ENCODE assay signal across 11 cellular contexts in the genomic region with DNA sequence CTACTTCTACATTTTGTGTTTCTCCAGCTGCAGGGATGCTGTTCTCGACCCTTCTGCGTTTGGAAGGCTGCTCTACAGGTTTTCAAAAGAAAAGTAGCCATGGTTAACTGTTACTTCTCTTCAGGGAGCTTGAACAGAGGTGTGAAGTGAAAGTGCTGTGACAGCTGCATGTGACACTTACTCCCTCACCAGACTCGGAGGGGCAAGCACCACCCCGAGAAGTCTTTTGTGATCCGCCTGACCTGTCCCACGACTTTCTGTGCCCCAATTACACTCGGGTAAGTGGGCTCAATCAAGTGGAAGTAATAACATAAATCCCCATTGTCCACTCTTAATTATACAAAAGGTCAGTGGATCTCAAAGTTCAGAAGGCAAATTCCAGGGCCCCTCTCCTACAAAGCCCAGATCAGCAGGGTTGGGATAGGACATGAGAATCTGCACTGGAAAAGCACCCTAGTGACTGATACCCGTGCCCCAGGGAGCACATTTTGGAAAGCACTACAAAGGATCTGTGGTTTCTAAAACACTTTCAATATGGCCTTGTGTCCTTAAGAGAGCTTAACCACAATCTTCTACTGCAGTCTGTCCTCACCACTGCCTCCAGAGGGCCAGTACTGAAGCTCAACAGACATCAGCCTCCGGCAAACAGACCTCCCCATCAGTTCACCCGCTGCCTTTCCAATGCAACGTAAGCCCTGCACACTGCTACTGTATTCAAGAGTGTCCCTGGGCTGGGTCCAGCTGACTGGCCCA. TPM values are rescaled to one million over a fixed set of nuclear protein-coding genes. Genes with fewer than 3 reads are reported as not detected.
DNase-seq lines count a peak whose midpoint lies in the region; ATAC-seq lines count a peak whose summit lies in the region.
"Had no signal": no experiment of that assay in that cellular context is flagged by ENCODE, and none has a peak within 500 bp of the region (broad histone marks: within the 10 kb centered on the region; RNA-seq: fewer than 3 reads in every experiment).

No MANE protein-coding gene starts in this region.

- H3K27me3 Mint-ChIP-seq in activated T-cell treated with anti-CD3 and anti-CD28 coated beads, Interleukin-2, amount 50 U/mL, for 72 hours (ENCODE audit: low read depth) = no peaks in the 10 kb centered on the region
- H3K27me3 Mint-ChIP-seq: activated CD4-positive, alpha-beta T cell treated with anti-CD3 and anti-CD28 coated beads, Interleukin-2, amount 10 ng/mL, durations not matched to agents 24 days and 14 days had no signal

- H3K9me3 Mint-ChIP-seq in activated T-cell treated with anti-CD3 and anti-CD28 coated beads, Interleukin-2, amount 50 U/mL, for 72 hours = no peaks in the 10 kb centered on the region
- H3K9me3 Mint-ChIP-seq: activated CD4-positive, alpha-beta T cell treated with anti-CD3 and anti-CD28 coated beads, Interleukin-2, amount 10 ng/mL, durations not matched to agents 24 days and 14 days had no signal

- ATAC-seq in activated T-cell treated with anti-CD3 and anti-CD28 coated beads, Interleukin-2, amount 50 U/mL, for 72 hours (replicated peaks in 1 of 2) = no peak
- ATAC-seq in sciatic nerve (peak; percentile 28), GM21825 (IDR thresholded peaks at IDR 0.05; ENCODE audit: unreplicated experiment) (no peak), HG02852 (IDR thresholded peaks at IDR 0.05; ENCODE audit: unreplicated experiment) (no peak)
- ATAC-seq: body of pancreas had no signal

- H3K4me3 Mint-ChIP-seq in activated T-cell treated with anti-CD3 and anti-CD28 coated beads, Interleukin-2, amount 50 U/mL, for 72 hours = no peak overlapping the region
- H3K4me3 Mint-ChIP-seq: activated CD4-positive, alpha-beta T cell treated with anti-CD3 and anti-CD28 coated beads, Interleukin-2, amount 10 ng/mL, durations not matched to agents 24 days and 14 days had no signal

- DNase-seq in activated T-cell treated with anti-CD3 and anti-CD28 coated beads, Interleukin-2, amount 50 U/mL, for 72 hours = no peak
- no peak for DNase-seq in activated T-cell treated with anti-CD3 and anti-CD28 coated beads, Interleukin-2, amount 50 U/mL, for 1 hour
- DNase-seq in NCI-H2107 (lab: John Stamatoyannopoulos, UW) = peak; percentile 46
- peak; percentile 80 for DNase-seq in ecto neural progenitor cell (ENCODE audit: low spot score)
- peak; percentile 44 for DNase-seq in sciatic nerve (ENCODE audit: low spot score)
- DNase-seq in NCI-H2081 (lab: John Stamatoyannopoulos, UW) = no peak
- DNase-seq: activated CD4-positive, alpha-beta T cell treated with anti-CD3 and anti-CD28 coated beads, Interleukin-2, amount 10 ng/mL, durations not matched to agents 24 days and 14 days; body of pancreas; occipital lobe had no signal

- intact Hi-C loops in sciatic nerve (cut with DNase I) = no loop called here

- peaks cover 21 to 46% of the 10 kb centered on the region in 2 donors for H3K36me3 Mint-ChIP-seq in activated T-cell treated with anti-CD3 and anti-CD28 coated beads, Interleukin-2, amount 50 U/mL, for 72 hours (ENCODE audit: insufficient read depth in 2 of 2)

- H3K27ac Mint-ChIP-seq in activated T-cell treated with anti-CD3 and anti-CD28 coated beads, Interleukin-2, amount 50 U/mL, for 72 hours = peak overlapping the region; percentile 23
- H3K27ac Mint-ChIP-seq: activated CD4-positive, alpha-beta T cell treated with anti-CD3 and anti-CD28 coated beads, Interleukin-2, amount 10 ng/mL, durations not matched to agents 24 days and 14 days had no signal

- H3K4me1 Mint-ChIP-seq in activated T-cell treated with anti-CD3 and anti-CD28 coated beads, Interleukin-2, amount 50 U/mL, for 72 hours (ENCODE audit: low read depth) = no peaks in the 10 kb centered on the region

RNA-seq across cellular contexts. Expression of a gene that starts 11.6 kb away (rescaled TPM):
- total RNA-seq in activated T-cell treated with anti-CD3 and anti-CD28 coated beads, Interleukin-2, amount 50 U/mL, for 72 hours = 1 to 10 TPM; 4.0 to 7.7 TPM
- 8.2 TPM for total RNA-seq in sciatic nerve

RNA-seq across cellular contexts. Expression of a gene that starts 34.3 kb away (rescaled TPM):
- 10 to 100 TPM; 75.7 to 78.8 TPM for total RNA-seq in activated T-cell treated with anti-CD3 and anti-CD28 coated beads, Interleukin-2, amount 50 U/mL, for 72 hours
- 56.4 TPM for total RNA-seq in sciatic nerve

RNA-seq across cellular contexts. Expression of a gene that starts 35.7 kb away (rescaled TPM):
- 100 to 1,000 TPM; 115 to 139 TPM for total RNA-seq in activated T-cell treated with anti-CD3 and anti-CD28 coated beads, Interleukin-2, amount 50 U/mL, for 72 hours
- 132 TPM for total RNA-seq in sciatic nerve

Comparison
In these comparisons a context has a peak if more than half of its experiments do, and no peak if none do; other contexts are left out.
1. DNase-seq: peak in NCI-H2107 (single experiment), ecto neural progenitor cell (single experiment) and sciatic nerve (single experiment); none in activated T-cell treated with anti-CD3 and anti-CD28 coated beads, Interleukin-2, amount 50 U/mL, for 72 hours (0 of 2), activated T-cell treated with anti-CD3 and anti-CD28 coated beads, Interleukin-2, amount 50 U/mL, for 1 hour (single experiment) and NCI-H2081 (0 of 2).